In the genomic region with DNA sequence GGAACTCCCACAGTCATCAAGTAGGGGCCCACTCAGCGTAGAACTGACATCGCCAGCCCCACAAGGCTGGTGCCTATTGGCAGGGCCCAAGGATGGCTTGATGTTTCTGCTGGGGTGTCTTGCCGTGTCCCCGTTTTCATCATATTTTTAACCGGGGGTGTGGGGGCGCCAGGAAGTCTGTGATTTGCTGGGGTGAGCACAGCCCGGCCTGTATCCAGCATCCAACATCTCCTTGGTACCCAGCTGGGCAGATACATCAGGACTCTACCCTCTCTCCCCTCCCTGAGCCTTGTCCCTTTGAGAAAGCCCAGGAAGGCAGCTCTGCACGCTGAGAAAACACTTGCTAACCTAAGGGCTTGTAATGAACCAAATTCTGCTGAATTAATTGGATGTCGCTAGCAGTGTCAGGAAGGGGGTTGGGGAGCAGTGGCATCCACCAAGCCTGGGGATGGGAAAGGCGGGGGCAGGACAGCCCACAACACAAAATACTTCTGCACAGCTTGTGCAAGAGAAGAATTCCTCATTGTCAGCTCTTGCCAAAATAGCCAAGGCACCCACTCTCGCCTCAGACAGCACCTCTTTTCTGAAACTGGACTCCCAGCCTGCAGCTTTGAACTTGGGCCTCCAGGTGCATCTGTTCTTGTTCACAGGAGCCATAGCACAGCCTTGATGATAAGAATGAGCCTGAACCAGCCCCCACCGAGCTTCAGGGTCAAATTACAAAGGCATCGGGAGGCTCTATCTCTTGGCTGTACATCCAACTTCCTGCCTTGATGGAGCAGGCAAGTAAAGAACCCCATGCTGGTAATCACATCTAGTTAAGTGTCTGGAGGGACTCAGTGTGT, we compare ENCODE assay signal across 16 cellular contexts.
DNase-seq lines count a peak whose midpoint lies in the region; ATAC-seq, FAIRE-seq and TF ChIP-seq lines count a peak whose summit lies in the region.
"Had no signal": no experiment of that assay in that cellular context is flagged by ENCODE, and none has a peak within 500 bp of the region (broad histone marks: within the 10 kb centered on the region; RNA-seq: fewer than 3 reads in every experiment).

No MANE protein-coding gene starts in this region.

- H3K4me3 ChIP-seq in cardiac fibroblast (replicated peaks in 1 of 2; ENCODE audit: low read depth in 2 of 2, low read length in 2 of 2), result no peak overlapping the region
- H3K4me3 ChIP-seq: lower lobe of right lung, tibial artery had no signal

- no peak for FAIRE-seq in D721Med (lab: Jason Lieb, UNC)
- FAIRE-seq: A204.1, TTC549 had no signal

- DNase-seq in NCI-H345 (lab: John Stamatoyannopoulos, UW), result peak; percentile 19
- DNase-seq in NCI-H345 treated with DMSO at 0.1 percent for 48 hours (lab: John Stamatoyannopoulos, UW; ENCODE audit: unreplicated experiment), result no peak
- peak; percentile 51 for DNase-seq in NCI-H748 (lab: John Stamatoyannopoulos, UW; ENCODE audit: unreplicated experiment)
- DNase-seq in cardiac fibroblast (ENCODE audit: low read depth in 2 of 2), result peak; percentile 24 to 50
- peak; percentile 38 for DNase-seq in retina
- DNase-seq in D721Med (ENCODE audit: insufficient read length, low spot score), result no peak
- DNase-seq: activated naive CD4-positive, alpha-beta T cell treated with anti-CD3 and anti-CD28 coated beads, Interleukin-2, amount 10 ng/mL, durations not matched to agents 7 days and 5 days; Calu3; hippocampal formation; lower lobe of right lung; NCI-H2227 treated with DMSO at 0.1 percent for 48 hours; tibial artery had no signal

- no peak for TF ChIP-seq CTCF in cardiac fibroblast (IDR thresholded peaks at IDR 0.05; ENCODE audit: low read depth, low read length)
- TF ChIP-seq CTCF in D721Med (IDR thresholded peaks at IDR 0.05; ENCODE audit: insufficient read depth, missing control alignments), result no peak

- no peak for ATAC-seq in HG03442 (IDR thresholded peaks at IDR 0.05; ENCODE audit: unreplicated experiment)
- no peak for ATAC-seq in GM18873 (IDR thresholded peaks at IDR 0.05; ENCODE audit: low FRiP score, unreplicated experiment)
- ATAC-seq: lower lobe of right lung had no signal

Comparison
In these comparisons a context has a peak if more than half of its experiments do, and no peak if none do; other contexts are left out.
1. DNase-seq: peak in NCI-H345 (single experiment), NCI-H748 (single experiment), cardiac fibroblast (2 of 2) and retina (single experiment); none in NCI-H345 treated with DMSO at 0.1 percent for 48 hours (single experiment) and D721Med (single experiment).